8 cellular contexts compared by ENCODE assay signal in the genomic region with DNA sequence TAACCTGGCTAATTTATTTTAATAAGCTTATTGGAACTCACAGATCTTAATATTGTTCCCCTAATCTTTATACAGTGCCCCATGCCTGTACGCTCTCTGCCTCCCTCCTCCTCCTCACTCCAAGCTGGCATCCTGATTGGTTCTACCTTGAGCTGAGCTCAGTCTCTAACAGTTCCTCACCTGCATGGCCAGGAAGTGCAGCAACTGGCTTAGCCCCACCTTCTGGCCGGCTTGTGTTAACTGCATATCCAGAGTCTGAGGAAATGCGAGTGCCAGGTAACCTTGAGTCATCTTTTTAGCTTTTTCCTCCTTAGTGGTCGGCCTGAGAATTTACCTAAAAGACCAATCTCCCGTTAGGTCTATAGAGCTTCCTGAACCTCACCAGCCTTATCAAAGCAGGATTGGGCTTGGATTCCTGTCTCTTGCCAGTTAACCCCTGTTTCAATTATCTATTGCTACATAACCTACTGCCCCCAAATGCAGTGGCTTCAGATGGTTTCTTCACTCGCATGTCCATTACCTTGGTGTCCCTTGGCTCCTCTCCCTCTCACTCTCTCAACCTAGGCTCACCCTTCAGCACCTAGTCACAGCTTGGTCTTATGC.
A peak's percentile ranks its signal among the peaks of the same experiment; 100 is the strongest.
DNase-seq lines count a peak whose midpoint lies in the region; TF ChIP-seq lines count a peak whose summit lies in the region.

No MANE protein-coding gene starts in this region.

- peaks cover 2% of the 10 kb centered on the region for H3K36me3 Mint-ChIP-seq in osteocyte (ENCODE audit: unreplicated experiment)

- peaks cover 7% of the 10 kb centered on the region for H3K9me3 Mint-ChIP-seq in osteocyte (ENCODE audit: unreplicated experiment)

- DNase-seq in SIG-M5 treated with dmso at 0.1 percent for 504 hours (lab: John Stamatoyannopoulos, UW; ENCODE audit: unreplicated experiment) (peak; percentile 57), SIG-M5 (lab: John Stamatoyannopoulos, UW) (no peak), HT1080 (ENCODE audit: low read depth) (peak; percentile 16), T-helper 2 cell (peak in 3 of 5 experiments; percentile 9 to 75 (median 29)), cardiac fibroblast (ENCODE audit: low read depth in 2 of 2) (no peak), osteocyte (ENCODE audit: extremely low spot score, unreplicated experiment) (no peak), Ammon's horn (ENCODE audit: low spot score) (no peak), SKM-1 treated with dmso at 0.1 percent for 144 hours (lab: John Stamatoyannopoulos, UW; ENCODE audit: unreplicated experiment) (no peak)

- H3K4me3 ChIP-seq in cardiac fibroblast (replicated peaks in 1 of 2; ENCODE audit: low read depth in 2 of 2, low read length in 2 of 2), result no peak overlapping the region

- H3K4me3 Mint-ChIP-seq in osteocyte (ENCODE audit: unreplicated experiment), result no peak overlapping the region

- H3K4me1 Mint-ChIP-seq in osteocyte (ENCODE audit: unreplicated experiment), result peaks cover 4% of the 10 kb centered on the region

- no peaks in the 10 kb centered on the region for H3K27me3 Mint-ChIP-seq in osteocyte (ENCODE audit: unreplicated experiment)

- TF ChIP-seq CTCF in cardiac fibroblast (IDR thresholded peaks at IDR 0.05; ENCODE audit: low read depth, low read length), result peak; percentile 20
- peak; percentile 39 for TF ChIP-seq CTCF in osteocyte (IDR thresholded peaks at IDR 0.05)

- H3K27ac Mint-ChIP-seq in osteocyte (ENCODE audit: unreplicated experiment), result no peak overlapping the region

Comparison
In these comparisons a context has a peak if more than half of its experiments do, and no peak if none do; other contexts are left out.
1. DNase-seq: peak in SIG-M5 treated with dmso at 0.1 percent for 504 hours (single experiment), HT1080 (single experiment) and T-helper 2 cell (3 of 5); none in SIG-M5 (single experiment), cardiac fibroblast (0 of 2), osteocyte (single experiment), Ammon's horn (single experiment) and SKM-1 treated with dmso at 0.1 percent for 144 hours (single experiment).